Comparison of ENCODE assay signal across 8 cellular contexts in the genomic region with DNA sequence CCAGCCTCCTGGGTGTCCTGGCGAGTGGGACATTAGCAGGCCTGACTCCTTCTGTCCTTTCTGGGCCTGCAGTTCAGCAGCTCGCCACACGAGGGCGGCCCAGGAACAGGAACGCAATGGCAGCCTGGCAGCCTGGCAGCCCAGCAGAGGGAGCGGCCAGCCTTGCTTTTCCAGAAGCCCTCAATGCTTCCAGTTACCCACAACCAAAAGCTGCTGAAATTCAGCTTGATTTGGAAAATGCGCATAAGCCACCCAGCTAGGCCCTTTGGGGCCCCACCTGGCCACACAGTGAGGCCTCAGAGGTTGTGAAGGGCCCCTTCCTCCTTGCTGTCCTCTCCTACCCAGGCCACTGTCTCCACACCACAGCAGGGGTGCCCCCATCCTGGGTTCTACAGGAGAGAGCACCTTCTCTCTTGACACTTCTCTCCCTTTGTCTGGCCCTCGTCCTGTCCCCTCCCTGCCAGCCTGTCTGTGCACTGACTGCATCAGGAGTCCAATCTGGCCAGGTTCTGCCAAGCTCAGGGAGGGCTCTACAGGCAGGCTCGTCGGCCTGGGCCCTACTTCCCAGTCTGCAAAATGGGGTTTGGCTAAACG.
DNase-seq lines count a peak whose midpoint lies in the region; ATAC-seq and TF ChIP-seq lines count a peak whose summit lies in the region.

No MANE protein-coding gene starts in this region.

- TF ChIP-seq CTCF in esophagus muscularis mucosa (IDR thresholded peaks at IDR 0.05): peak in 2 of 3 experiments; percentile 100

- no peak overlapping the region for H3K27ac Mint-ChIP-seq in activated T-cell treated with anti-CD3 and anti-CD28 coated beads, Interleukin-2, amount 50 U/mL, for 24 hours
- no peak overlapping the region for H3K27ac Mint-ChIP-seq in naive thymus-derived CD4-positive, alpha-beta T cell

- peaks cover 7 to 30% (median 20%) of the 10 kb centered on the region in 4 donors for H3K4me1 ChIP-seq in esophagus muscularis mucosa
- H3K4me1 ChIP-seq in naive thymus-derived CD4-positive, alpha-beta T cell (ENCODE audit: control insufficient read depth in 2 of 2, insufficient read depth in 2 of 2, low read length in 2 of 2): no peaks in the 10 kb centered on the region

- no peaks in the 10 kb centered on the region for H3K9me3 ChIP-seq in esophagus muscularis mucosa
- H3K9me3 ChIP-seq in naive thymus-derived CD4-positive, alpha-beta T cell (ENCODE audit: control insufficient read depth in 2 of 3, low read length in 3 of 3): no peaks in the 10 kb centered on the region

- no peak overlapping the region for H3K4me3 Mint-ChIP-seq in activated T-cell treated with anti-CD3 and anti-CD28 coated beads, Interleukin-2, amount 50 U/mL, for 24 hours
- H3K4me3 Mint-ChIP-seq in naive thymus-derived CD4-positive, alpha-beta T cell: no peak overlapping the region

- peaks cover 5% of the 10 kb centered on the region for H3K27me3 Mint-ChIP-seq in activated T-cell treated with anti-CD3 and anti-CD28 coated beads, Interleukin-2, amount 50 U/mL, for 24 hours
- peaks cover 0 to 4% (median 0%) of the 10 kb centered on the region in 5 donors for H3K27me3 Mint-ChIP-seq in naive thymus-derived CD4-positive, alpha-beta T cell

- H3K36me3 Mint-ChIP-seq in activated T-cell treated with anti-CD3 and anti-CD28 coated beads, Interleukin-2, amount 50 U/mL, for 24 hours (ENCODE audit: low read depth): no peaks in the 10 kb centered on the region
- no peaks in the 10 kb centered on the region for H3K36me3 Mint-ChIP-seq in naive thymus-derived CD4-positive, alpha-beta T cell

- no peaks in the 10 kb centered on the region for H3K36me3 ChIP-seq in esophagus muscularis mucosa
- no peaks in the 10 kb centered on the region for H3K36me3 ChIP-seq in naive thymus-derived CD4-positive, alpha-beta T cell (ENCODE audit: control insufficient read depth in 2 of 3, insufficient read depth in 3 of 3, low read length in 3 of 3)

- H3K27me3 ChIP-seq in esophagus muscularis mucosa: peaks cover 0 to 7% (median 0%) of the 10 kb centered on the region in 4 donors
- no peaks in the 10 kb centered on the region for H3K27me3 ChIP-seq in naive thymus-derived CD4-positive, alpha-beta T cell (ENCODE audit: control insufficient read depth in 2 of 2, insufficient read depth in 2 of 2, low read length in 2 of 2)

- H3K27ac ChIP-seq in esophagus muscularis mucosa (replicated peaks in 1 of 4): peak overlapping the region in 1 of 4 donors; percentile 45
- H3K27ac ChIP-seq in naive thymus-derived CD4-positive, alpha-beta T cell (ENCODE audit: low read depth, low read length): no peak overlapping the region

- peaks cover 3% of the 10 kb centered on the region for H3K4me1 Mint-ChIP-seq in activated T-cell treated with anti-CD3 and anti-CD28 coated beads, Interleukin-2, amount 50 U/mL, for 24 hours (ENCODE audit: low read depth)
- peaks cover 0 to 8% (median 3%) of the 10 kb centered on the region in 7 donors for H3K4me1 Mint-ChIP-seq in naive thymus-derived CD4-positive, alpha-beta T cell

- H3K9me3 Mint-ChIP-seq in activated T-cell treated with anti-CD3 and anti-CD28 coated beads, Interleukin-2, amount 50 U/mL, for 24 hours: no peaks in the 10 kb centered on the region
- H3K9me3 Mint-ChIP-seq in naive thymus-derived CD4-positive, alpha-beta T cell: no peaks in the 10 kb centered on the region

- DNase-seq in DMS79 (lab: John Stamatoyannopoulos, UW) (peak; percentile 73), HT-29 (ENCODE audit: low spot score) (peak; percentile 94), OCI-M2 (lab: John Stamatoyannopoulos, UW; ENCODE audit: unreplicated experiment) (peak; percentile 65), esophagus muscularis mucosa (ENCODE audit: extremely low spot score) (peak; percentile 98)
- peak; percentile 94 for DNase-seq in activated T-cell treated with anti-CD3 and anti-CD28 coated beads, Interleukin-2, amount 50 U/mL, for 24 hours
- peak; percentile 51 to 85 (median 75) for DNase-seq in naive thymus-derived CD4-positive, alpha-beta T cell
- peak; percentile 63 to 67 for DNase-seq in stimulated activated CD8-positive, alpha-beta memory T cell treated with anti-CD3 and anti-CD28 coated beads, Interleukin-7, amount 100 ng/mL, for 4 hours (ENCODE audit: low read depth in 2 of 2)

- WGBS in esophagus muscularis mucosa: 34% methylated on average over 6 of the region's 11 CpGs

- POLR2A ChIA-PET in naive thymus-derived CD4-positive, alpha-beta T cell (lab: Charles Lee): interaction anchor here (2.5 kb wide), 1 partner anchor 85 kb away, joined by 9 read pairs; no protein-coding TSS in a partner anchor

- no peak for TF ChIP-seq EP300 in esophagus muscularis mucosa (IDR thresholded peaks at IDR 0.05)

- no peak for TF ChIP-seq POLR2A in esophagus muscularis mucosa (IDR thresholded peaks at IDR 0.05; ENCODE audit: low read depth)

- CTCF ChIA-PET in naive thymus-derived CD4-positive, alpha-beta T cell (lab: Charles Lee): interaction anchor here (0.6 to 7.6 kb wide), 8 partner anchors 19 to 237 kb away, joined by 3 to 204 read pairs (median 4); no protein-coding TSS in a partner anchor

- ATAC-seq in naive thymus-derived CD4-positive, alpha-beta T cell: peak; percentile 86
- no peak for ATAC-seq in HG03378 (IDR thresholded peaks at IDR 0.05; ENCODE audit: unreplicated experiment)

- intact Hi-C loops in esophagus muscularis mucosa (cut with DNase I): loop anchor here (1.0 to 2.0 kb wide), 2 partner anchors 85 to 235 kb away; no protein-coding TSS in a partner anchor
- intact Hi-C loops in naive thymus-derived CD4-positive, alpha-beta T cell (cut with micrococcal nuclease): loop anchor here (1.0 kb wide), 1 partner anchor 86 kb away; no protein-coding TSS in a partner anchor

- no peak overlapping the region for H3K4me3 ChIP-seq in esophagus muscularis mucosa
- no peak overlapping the region for H3K4me3 ChIP-seq in naive thymus-derived CD4-positive, alpha-beta T cell (ENCODE audit: low read length)
